In genomic region chr14:92503756-92504491, GRCh38 we compare ENCODE assay signal across 9 cellular contexts. TPM values are rescaled to one million over a fixed set of nuclear protein-coding genes. Genes with fewer than 3 reads are reported as not detected.
A peak's percentile ranks its signal among the peaks of the same experiment; 100 is the strongest.
DNase-seq lines count a peak whose midpoint lies in the region; ATAC-seq and TF ChIP-seq lines count a peak whose summit lies in the region.
"Had no signal": no experiment of that assay in that cellular context is flagged by ENCODE, and none has a peak within 500 bp of the region (broad histone marks: within the 10 kb centered on the region; RNA-seq: fewer than 3 reads in every experiment).

No MANE protein-coding gene starts in this region.

- H3K36me3 Mint-ChIP-seq in activated CD8-positive, alpha-beta memory T cell treated with anti-CD3 and anti-CD28 coated beads, Interleukin-2, amount 10 ng/mL, durations not matched to agents 7 days and 5 days: no peaks in the 10 kb centered on the region

- ATAC-seq in activated CD8-positive, alpha-beta memory T cell treated with anti-CD3 and anti-CD28 coated beads, Interleukin-2, amount 10 ng/mL, durations not matched to agents 7 days and 5 days: no peak

- H3K9me3 Mint-ChIP-seq in activated CD8-positive, alpha-beta memory T cell treated with anti-CD3 and anti-CD28 coated beads, Interleukin-2, amount 10 ng/mL, durations not matched to agents 7 days and 5 days (ENCODE audit: low read depth): no peaks in the 10 kb centered on the region

- no peaks in the 10 kb centered on the region for H3K9me3 ChIP-seq in testis

- peak; percentile 1 for DNase-seq in NCI-H2196 (lab: John Stamatoyannopoulos, UW; ENCODE audit: unreplicated experiment)
- no peak for DNase-seq in NCI-H2196 treated with DMSO at 0.1 percent for 48 hours (lab: John Stamatoyannopoulos, UW; ENCODE audit: unreplicated experiment)
- DNase-seq in amniotic stem cell (lab: John Stamatoyannopoulos, UW): peak; percentile 31
- DNase-seq in iPS-NIHi11 (ENCODE audit: low spot score): peak; percentile 33
- DNase-seq in testis: peak; percentile 74
- DNase-seq in NAMALWA (ENCODE audit: low spot score): no peak
- DNase-seq in hypothalamus (lab: John Stamatoyannopoulos, UW): no peak
- DNase-seq in activated CD8-positive, alpha-beta memory T cell treated with anti-CD3 and anti-CD28 coated beads, Interleukin-2, amount 10 ng/mL, durations not matched to agents 7 days and 5 days: no peak
- DNase-seq: stimulated activated naive CD4-positive, alpha-beta T cell treated with Interleukin-2 at 50 U/mL for 16 hours had no signal

- H3K27ac ChIP-seq in testis: peak overlapping the region; percentile 39 to 45

- H3K4me3 Mint-ChIP-seq in activated CD8-positive, alpha-beta memory T cell treated with anti-CD3 and anti-CD28 coated beads, Interleukin-2, amount 10 ng/mL, durations not matched to agents 7 days and 5 days: no peak overlapping the region

- no peak overlapping the region for H3K27ac Mint-ChIP-seq in activated CD8-positive, alpha-beta memory T cell treated with anti-CD3 and anti-CD28 coated beads, Interleukin-2, amount 10 ng/mL, durations not matched to agents 7 days and 5 days

- peaks cover 18% of the 10 kb centered on the region for H3K27me3 Mint-ChIP-seq in activated CD8-positive, alpha-beta memory T cell treated with anti-CD3 and anti-CD28 coated beads, Interleukin-2, amount 10 ng/mL, durations not matched to agents 7 days and 5 days

- 59 to 71% methylated on average over 4 of the region's 4 CpGs for WGBS in testis, 2 donors

- no peaks in the 10 kb centered on the region for H3K27me3 ChIP-seq in testis

- H3K4me1 Mint-ChIP-seq in activated CD8-positive, alpha-beta memory T cell treated with anti-CD3 and anti-CD28 coated beads, Interleukin-2, amount 10 ng/mL, durations not matched to agents 7 days and 5 days: peaks cover 18% of the 10 kb centered on the region

- intact Hi-C loops in testis (cut with DNase I; ENCODE audit: low total_unique reads): no loop called here

- CTCF ChIA-PET in activated CD8-positive, alpha-beta memory T cell treated with anti-CD3 and anti-CD28 coated beads, Interleukin-2, amount 10 ng/mL, durations not matched to agents 7 days and 5 days (lab: Charles Lee): interaction anchor here (0.9 kb wide), 1 partner anchor 84 kb away, joined by 3 read pairs; no protein-coding TSS in a partner anchor

- H3K36me3 ChIP-seq in testis (ENCODE audit: low read depth, missing control alignments): no peaks in the 10 kb centered on the region

- H3K4me3 ChIP-seq in testis: no peak overlapping the region

- TF ChIP-seq CTCF in testis (IDR thresholded peaks at IDR 0.05): no peak

- TF ChIP-seq POLR2A in testis (IDR thresholded peaks at IDR 0.05): no peak

- peaks cover 27% of the 10 kb centered on the region for H3K4me1 ChIP-seq in testis

RNA-seq across cellular contexts. Expression of gene RIN3, which starts 9.7 kb away (rescaled TPM):
- 10 to 100 TPM; 49.8 to 56.2 TPM for total RNA-seq in testis
- 25.9 TPM for polyA plus RNA-seq in testis (ENCODE audit: insufficient read depth, low read depth, low replicate concordance)
- 100 to 1,000 TPM in 1 of 2 experiments, 10 to 100 TPM in 1; 76.1 to 122 TPM for total RNA-seq in activated CD8-positive, alpha-beta memory T cell treated with anti-CD3 and anti-CD28 coated beads, Interleukin-2, amount 10 ng/mL, durations not matched to agents 7 days and 5 days

Comparison
In these comparisons a context has a peak if more than half of its experiments do, and no peak if none do; other contexts are left out.
1. DNase-seq: peak in NCI-H2196 (single experiment), amniotic stem cell (single experiment), iPS-NIHi11 (single experiment) and testis (single experiment); none in NCI-H2196 treated with DMSO at 0.1 percent for 48 hours (single experiment), NAMALWA (single experiment), hypothalamus (0 of 51) and activated CD8-positive, alpha-beta memory T cell treated with anti-CD3 and anti-CD28 coated beads, Interleukin-2, amount 10 ng/mL, durations not matched to agents 7 days and 5 days (single experiment).